Comparison of ENCODE assay signal across 9 cellular contexts in genomic region chr1:28971980-28972771, GRCh38. TPM values are rescaled to one million over a fixed set of nuclear protein-coding genes. Genes with fewer than 3 reads are reported as not detected.
DNase-seq lines count a peak whose midpoint lies in the region; ATAC-seq and TF ChIP-seq lines count a peak whose summit lies in the region.
"Had no signal": no experiment of that assay in that cellular context is flagged by ENCODE, and none has a peak within 500 bp of the region (broad histone marks: within the 10 kb centered on the region; RNA-seq: fewer than 3 reads in every experiment).

No MANE protein-coding gene starts in this region.

- TF ChIP-seq CTCF in epithelial cell of esophagus (IDR thresholded peaks at IDR 0.05; ENCODE audit: insufficient read depth, low read depth, low read length, missing control alignments) (no peak), ascending aorta (IDR thresholded peaks at IDR 0.05) (no peak)

- H3K36me3 ChIP-seq in ascending aorta: no peaks in the 10 kb centered on the region

- in situ Hi-C loops in SK-MEL-5 (cut with HindIII; ENCODE audit: low pct_unique_long_range_greater_than_20kb, low sequenced_read_pairs): no loop called here

- DNase-seq in GOT3 (lab: John Stamatoyannopoulos, UW) (peak; percentile 31), SK-MEL-5 (ENCODE audit: low read depth, low spot score) (peak; percentile 53), epithelial cell of esophagus (ENCODE audit: low read depth) (peak; percentile 91), sciatic nerve (ENCODE audit: low spot score) (no peak), NCI-H510A treated with DMSO at 0.1 percent for 48 hours (lab: John Stamatoyannopoulos, UW) (no peak), RPMI8226 (no peak), ascending aorta (ENCODE audit: low spot score in 2 of 2) (no peak)
- DNase-seq: NCI-H1048 had no signal

- no peaks in the 10 kb centered on the region for H3K9me3 ChIP-seq in ascending aorta

- no peak overlapping the region for H3K27ac ChIP-seq in ascending aorta

- ATAC-seq in sciatic nerve (peak; percentile 67), GM18868 (IDR thresholded peaks at IDR 0.05; ENCODE audit: unreplicated experiment) (no peak)

- H3K4me1 ChIP-seq in ascending aorta: no peaks in the 10 kb centered on the region

- H3K4me3 ChIP-seq in epithelial cell of esophagus (ENCODE audit: low read length): no peak overlapping the region
- no peak overlapping the region for H3K4me3 ChIP-seq in ascending aorta

- H3K27me3 ChIP-seq in ascending aorta: no peaks in the 10 kb centered on the region

- intact Hi-C loops in sciatic nerve (cut with DNase I): no loop called here
- intact Hi-C loops in ascending aorta (cut with DNase I): no loop called here

RNA-seq across cellular contexts. Expression of gene EPB41, which starts 57.8 kb away (rescaled TPM):
- total RNA-seq in SK-MEL-5 (2014; rRNA removed; shearing (Covaris generic)): 26.3 and 29.7 TPM in 2 replicates
- 19.7 and 21.9 TPM in 2 replicates for polyA plus RNA-seq in SK-MEL-5 (2015; cell fraction: cytosol; rRNA removed)
- polyA plus RNA-seq in SK-MEL-5 (2015; cell fraction: nucleus; rRNA removed): 18.6 and 20.7 TPM in 2 replicates
- total RNA-seq in sciatic nerve: 49.3 TPM
- total RNA-seq in ascending aorta: 47.6 TPM

Comparison
In these comparisons a context has a peak if more than half of its experiments do, and no peak if none do; other contexts are left out.
1. DNase-seq: peak in GOT3 (single experiment), SK-MEL-5 (single experiment) and epithelial cell of esophagus (single experiment); none in sciatic nerve (single experiment), NCI-H510A treated with DMSO at 0.1 percent for 48 hours (single experiment), RPMI8226 (single experiment) and ascending aorta (0 of 2).